ENCODE assay signal across 1 cellular context in genomic region chr15:100349696-100350433, GRCh38.
TF ChIP-seq lines count a peak whose summit lies in the region.

No MANE protein-coding gene starts in this region.

TF ChIP-seq in HepG2, 621 proteins besides CTCF, POLR2A, EP300 and RAD21 (continued from another document):
- TF ChIP-seq SNAPC4 (CRISPR knock-in tag; IDR thresholded peaks at IDR 0.05) = no peak
- peak; percentile 55; the same call in 1 of the 2 replicates for TF ChIP-seq MIER2 (CRISPR knock-in tag; IDR thresholded peaks at IDR 0.05)
- 0 out of 2 replicates have a peak, but pooled peaks have one; percentile 24 for TF ChIP-seq HMG20B (CRISPR knock-in tag; conservative IDR thresholded peaks at IDR 0.05)
- TF ChIP-seq FOXM1 (CRISPR knock-in tag; IDR thresholded peaks at IDR 0.05) = no peak
- no peak for TF ChIP-seq SNAI1 (CRISPR knock-in tag; IDR thresholded peaks at IDR 0.05; ENCODE audit: borderline replicate concordance)
- no peak for TF ChIP-seq ZSCAN20 (CRISPR knock-in tag; IDR thresholded peaks at IDR 0.05; ENCODE audit: borderline replicate concordance)
- no peak for TF ChIP-seq GFI1 (CRISPR knock-in tag; IDR thresholded peaks at IDR 0.05; ENCODE audit: borderline replicate concordance)
- TF ChIP-seq ZNF432 (CRISPR knock-in tag; IDR thresholded peaks at IDR 0.05; ENCODE audit: borderline replicate concordance) = no peak
- no peak for TF ChIP-seq SETDB1 (CRISPR knock-in tag; IDR thresholded peaks at IDR 0.05; ENCODE audit: borderline replicate concordance)
- no peak for TF ChIP-seq AHDC1 (CRISPR knock-in tag; IDR thresholded peaks at IDR 0.05; ENCODE audit: borderline replicate concordance)
- no peak for TF ChIP-seq GATAD1 (CRISPR knock-in tag; IDR thresholded peaks at IDR 0.05)
- TF ChIP-seq PRMT3 (CRISPR knock-in tag; IDR thresholded peaks at IDR 0.05; ENCODE audit: borderline replicate concordance, low read depth) = no peak
- TF ChIP-seq, protein P1, sequence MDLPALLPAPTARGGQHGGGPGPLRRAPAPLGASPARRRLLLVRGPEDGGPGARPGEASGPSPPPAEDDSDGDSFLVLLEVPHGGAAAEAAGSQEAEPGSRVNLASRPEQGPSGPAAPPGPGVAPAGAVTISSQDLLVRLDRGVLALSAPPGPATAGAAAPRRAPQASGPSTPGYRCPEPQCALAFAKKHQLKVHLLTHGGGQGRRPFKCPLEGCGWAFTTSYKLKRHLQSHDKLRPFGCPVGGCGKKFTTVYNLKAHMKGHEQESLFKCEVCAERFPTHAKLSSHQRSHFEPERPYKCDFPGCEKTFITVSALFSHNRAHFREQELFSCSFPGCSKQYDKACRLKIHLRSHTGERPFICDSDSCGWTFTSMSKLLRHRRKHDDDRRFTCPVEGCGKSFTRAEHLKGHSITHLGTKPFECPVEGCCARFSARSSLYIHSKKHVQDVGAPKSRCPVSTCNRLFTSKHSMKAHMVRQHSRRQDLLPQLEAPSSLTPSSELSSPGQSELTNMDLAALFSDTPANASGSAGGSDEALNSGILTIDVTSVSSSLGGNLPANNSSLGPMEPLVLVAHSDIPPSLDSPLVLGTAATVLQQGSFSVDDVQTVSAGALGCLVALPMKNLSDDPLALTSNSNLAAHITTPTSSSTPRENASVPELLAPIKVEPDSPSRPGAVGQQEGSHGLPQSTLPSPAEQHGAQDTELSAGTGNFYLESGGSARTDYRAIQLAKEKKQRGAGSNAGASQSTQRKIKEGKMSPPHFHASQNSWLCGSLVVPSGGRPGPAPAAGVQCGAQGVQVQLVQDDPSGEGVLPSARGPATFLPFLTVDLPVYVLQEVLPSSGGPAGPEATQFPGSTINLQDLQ (CRISPR knock-in tag; IDR thresholded peaks at IDR 0.05) = no peak
TF ChIP-seq in HepG2: peak in this region for 83.
